In genomic region chr4:10672379-10672778, GRCh38 we compare ENCODE assay signal across 19 cellular contexts. TPM values are rescaled to one million over a fixed set of nuclear protein-coding genes. Genes with fewer than 3 reads are reported as not detected.
"Had no signal": no experiment of that assay in that cellular context is flagged by ENCODE, and none has a peak within 500 bp of the region (broad histone marks: within the 10 kb centered on the region; RNA-seq: fewer than 3 reads in every experiment).

No MANE protein-coding gene starts in this region.

- H3K9me3 Mint-ChIP-seq: activated T-cell treated with anti-CD3 and anti-CD28 coated beads, Interleukin-2, amount 50 U/mL, for 4 hours had no signal

- H3K36me3 ChIP-seq: colonic mucosa, left lung had no signal

- H3K4me1 ChIP-seq: colonic mucosa, left lung had no signal

- H3K4me3 Mint-ChIP-seq: activated T-cell treated with anti-CD3 and anti-CD28 coated beads, Interleukin-2, amount 50 U/mL, for 4 hours had no signal

- H3K27ac ChIP-seq: colonic mucosa, left lung had no signal

- FAIRE-seq: endothelial cell of umbilical vein, kidney, small intestine had no signal

- DNase-seq: activated CD4-positive, CD25-positive, alpha-beta regulatory T cell; activated gamma-delta T cell; activated T-cell treated with anti-CD3 and anti-CD28 coated beads, Interleukin-2, amount 50 U/mL, for 4 hours; caudate nucleus; colonic mucosa; foreskin fibroblast; hippocampal formation; kidney; left lung; mammary epithelial cell; naive B cell; nucleus accumbens; posterior cingulate gyrus; small intestine; stimulated activated CD4-positive, alpha-beta T cell treated with anti-CD3 and anti-CD28 coated beads, Interleukin-4, amount 100 ng/mL, for 24 hours; stimulated activated naive CD4-positive, alpha-beta T cell treated with Interleukin-2 at 50 U/mL for 16 hours; substantia nigra; SW 1271 had no signal

- ATAC-seq: activated T-cell treated with anti-CD3 and anti-CD28 coated beads, Interleukin-2, amount 50 U/mL, for 4 hours; left lung had no signal

- H3K4me3 ChIP-seq: colonic mucosa, left lung had no signal

- H3K9me3 ChIP-seq: colonic mucosa, left lung had no signal

- H3K27me3 ChIP-seq: colonic mucosa, left lung had no signal

RNA-seq across cellular contexts. Expression of gene CLNK, which starts 12.2 kb away (rescaled TPM):
- total RNA-seq: endothelial cell of umbilical vein, mammary epithelial cell had no signal
- polyA plus RNA-seq: endothelial cell of umbilical vein, mammary epithelial cell had no signal
